Comparison of ENCODE assay signal across 8 cellular contexts in the genomic region with DNA sequence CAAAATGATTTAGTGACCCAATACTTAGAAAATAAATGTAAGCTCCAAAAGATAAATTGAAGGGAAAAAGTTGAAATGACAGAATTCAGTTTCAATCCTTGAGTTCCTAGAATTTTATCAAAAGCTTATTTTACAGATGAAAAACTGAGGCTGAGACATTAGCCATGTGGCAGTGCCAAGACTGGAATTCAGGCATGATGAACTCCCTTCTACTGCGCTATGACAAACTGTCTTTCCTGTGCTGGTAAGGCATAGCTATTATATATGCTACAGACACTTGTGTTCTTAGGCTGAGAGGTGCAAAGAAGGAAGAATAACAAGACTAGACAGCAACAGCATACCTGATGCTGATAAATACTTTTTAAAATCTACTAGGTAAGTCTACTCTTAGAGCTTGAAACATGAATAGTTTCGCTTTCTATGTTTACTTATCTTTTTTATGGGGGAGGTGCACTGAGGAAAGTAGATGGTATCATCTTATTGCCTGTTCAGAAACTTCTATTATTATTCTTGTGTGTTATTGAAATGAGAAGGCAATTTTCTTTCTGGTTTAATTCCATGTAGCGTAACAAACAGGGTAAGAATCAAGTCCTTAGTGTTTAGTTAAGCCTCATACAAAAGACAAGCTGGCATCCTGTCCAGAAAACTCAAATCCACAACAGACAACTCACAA. TPM values are rescaled to one million over a fixed set of nuclear protein-coding genes. Genes with fewer than 3 reads are reported as not detected.
DNase-seq lines count a peak whose midpoint lies in the region; ATAC-seq and TF ChIP-seq lines count a peak whose summit lies in the region.

No MANE protein-coding gene starts in this region.

- H3K4me1 ChIP-seq in ascending aorta (peaks cover 0 to 32% of the 10 kb centered on the region in 2 donors), mesenchymal stem cell (ENCODE audit: control insufficient read depth, insufficient read depth, low read depth, low read length) (peaks cover 7% of the 10 kb centered on the region)

- H3K27me3 ChIP-seq in ascending aorta, result no peaks in the 10 kb centered on the region
- H3K27me3 ChIP-seq in mesenchymal stem cell (ENCODE audit: control insufficient read depth in 1 of 2, insufficient read depth in 1 of 2, low read length in 2 of 2), result no peaks in the 10 kb centered on the region

- no peak for DNase-seq in activated T-cell treated with anti-CD3 and anti-CD28 coated beads, Interleukin-2, amount 50 U/mL, for 24 hours
- no peak for DNase-seq in activated T-cell treated with anti-CD3 and anti-CD28 coated beads, Interleukin-2, amount 50 U/mL, for 48 hours
- DNase-seq in ascending aorta (ENCODE audit: low spot score in 2 of 2), result no peak
- peak; percentile 24 for DNase-seq in mesenchymal stem cell
- DNase-seq in SHP77 treated with DMSO at 0.1 percent for 48 hours (lab: John Stamatoyannopoulos, UW), result no peak
- DNase-seq in retina, result no peak

- H2BK12ac ChIP-seq in mesenchymal stem cell (ENCODE audit: low read length in 2 of 2), result no peak overlapping the region

- H3K23ac ChIP-seq in mesenchymal stem cell (ENCODE audit: low read length in 2 of 2), result no peak overlapping the region

- H3K9ac ChIP-seq in mesenchymal stem cell (ENCODE audit: low read length), result peak overlapping the region; percentile 97

- no peak for TF ChIP-seq CTCF in ascending aorta (IDR thresholded peaks at IDR 0.05)

- peaks cover 64% of the 10 kb centered on the region for H3K4me1 Mint-ChIP-seq in activated T-cell treated with anti-CD3 and anti-CD28 coated beads, Interleukin-2, amount 50 U/mL, for 24 hours (ENCODE audit: low read depth)

- intact Hi-C loops in ascending aorta (cut with DNase I), result loop anchor here (5.0 kb wide), 3 partner anchors 152 to 1338 kb away; a partner anchor contains a TSS

- peaks cover 10% of the 10 kb centered on the region for H3K79me1 ChIP-seq in mesenchymal stem cell (replicated peaks; ENCODE audit: low read length, poor library complexity, severe bottlenecking)

- no peak overlapping the region for H4K91ac ChIP-seq in mesenchymal stem cell (ENCODE audit: low read length)

- no peak overlapping the region for H2BK15ac ChIP-seq in mesenchymal stem cell (ENCODE audit: low read depth, poor library complexity, severe bottlenecking)

- no peak overlapping the region for H2BK120ac ChIP-seq in mesenchymal stem cell (ENCODE audit: low read depth, low read length)

- peak overlapping the region; percentile 75 for H3K4me2 ChIP-seq in mesenchymal stem cell (ENCODE audit: low read length, poor library complexity, severe bottlenecking)

- no peak overlapping the region for H4K8ac ChIP-seq in mesenchymal stem cell (ENCODE audit: low read length)

- H3K14ac ChIP-seq in mesenchymal stem cell (ENCODE audit: low read length in 2 of 2), result no peak overlapping the region

- peak overlapping the region in 1 of 2 donors; percentile 84 for H3K27ac ChIP-seq in ascending aorta
- no peak overlapping the region for H3K27ac ChIP-seq in mesenchymal stem cell (ENCODE audit: low read length, poor library complexity, severe bottlenecking)

- peak overlapping the region; percentile 97 for H3K4me3 Mint-ChIP-seq in activated T-cell treated with anti-CD3 and anti-CD28 coated beads, Interleukin-2, amount 50 U/mL, for 24 hours

- ATAC-seq in HG03432 (IDR thresholded peaks at IDR 0.05; ENCODE audit: unreplicated experiment) (peak; percentile 26), HG03159 (IDR thresholded peaks at IDR 0.05; ENCODE audit: unreplicated experiment) (no peak)

- H3K27me3 Mint-ChIP-seq in activated T-cell treated with anti-CD3 and anti-CD28 coated beads, Interleukin-2, amount 50 U/mL, for 24 hours, result peaks cover 8% of the 10 kb centered on the region

- H3K4ac ChIP-seq in mesenchymal stem cell (ENCODE audit: low read depth in 1 of 2, low read length in 2 of 2), result no peak overlapping the region

- no peak overlapping the region for H2BK5ac ChIP-seq in mesenchymal stem cell (ENCODE audit: low read depth, low read length, poor library complexity, severe bottlenecking)

- H2AFZ ChIP-seq in mesenchymal stem cell (ENCODE audit: low read depth, low read length), result no peak overlapping the region

- H3K9me3 ChIP-seq in ascending aorta (no peaks in the 10 kb centered on the region), mesenchymal stem cell (ENCODE audit: control insufficient read depth, low read length) (no peaks in the 10 kb centered on the region)

- H3K18ac ChIP-seq in mesenchymal stem cell (ENCODE audit: low read depth in 1 of 2, low read length in 2 of 2), result no peak overlapping the region

- H3K36me3 ChIP-seq in ascending aorta (peaks cover 0 to 6% of the 10 kb centered on the region in 2 donors), mesenchymal stem cell (ENCODE audit: control insufficient read depth in 1 of 2, insufficient read depth in 2 of 2, low read depth in 1 of 2, low read length in 2 of 2) (peaks cover 0 to 3% of the 10 kb centered on the region in 2 experiments)

- H3K36me3 Mint-ChIP-seq in activated T-cell treated with anti-CD3 and anti-CD28 coated beads, Interleukin-2, amount 50 U/mL, for 24 hours (ENCODE audit: low read depth), result peaks cover 50% of the 10 kb centered on the region

- H3K27ac Mint-ChIP-seq in activated T-cell treated with anti-CD3 and anti-CD28 coated beads, Interleukin-2, amount 50 U/mL, for 24 hours, result peak overlapping the region; percentile 100

- H2AK5ac ChIP-seq in mesenchymal stem cell (ENCODE audit: low read length, severe bottlenecking), result no peak overlapping the region

- WGBS in mesenchymal stem cell, result 95% methylated on average over 3 of the region's 3 CpGs

- peaks cover 8% of the 10 kb centered on the region for H3K9me3 Mint-ChIP-seq in activated T-cell treated with anti-CD3 and anti-CD28 coated beads, Interleukin-2, amount 50 U/mL, for 24 hours

- peak overlapping the region; percentile 79 to 91 for H3K4me3 ChIP-seq in ascending aorta
- H3K4me3 ChIP-seq in mesenchymal stem cell (ENCODE audit: insufficient read depth in 1 of 2, low read depth in 1 of 2, low read length in 2 of 2), result peak overlapping the region in 1 of 2 experiments; percentile 90

RNA-seq across cellular contexts. Expression of a gene that starts 1.8 kb away (rescaled TPM):
- total RNA-seq in ascending aorta, result not detected
- 5.0 TPM for polyA plus RNA-seq in mesenchymal stem cell (2013, experiment 1 of 2)
- 6.9 TPM for polyA plus RNA-seq in mesenchymal stem cell (2013, experiment 2 of 2)
